Comparison of ENCODE assay signal across 1 cellular context in the genomic region with DNA sequence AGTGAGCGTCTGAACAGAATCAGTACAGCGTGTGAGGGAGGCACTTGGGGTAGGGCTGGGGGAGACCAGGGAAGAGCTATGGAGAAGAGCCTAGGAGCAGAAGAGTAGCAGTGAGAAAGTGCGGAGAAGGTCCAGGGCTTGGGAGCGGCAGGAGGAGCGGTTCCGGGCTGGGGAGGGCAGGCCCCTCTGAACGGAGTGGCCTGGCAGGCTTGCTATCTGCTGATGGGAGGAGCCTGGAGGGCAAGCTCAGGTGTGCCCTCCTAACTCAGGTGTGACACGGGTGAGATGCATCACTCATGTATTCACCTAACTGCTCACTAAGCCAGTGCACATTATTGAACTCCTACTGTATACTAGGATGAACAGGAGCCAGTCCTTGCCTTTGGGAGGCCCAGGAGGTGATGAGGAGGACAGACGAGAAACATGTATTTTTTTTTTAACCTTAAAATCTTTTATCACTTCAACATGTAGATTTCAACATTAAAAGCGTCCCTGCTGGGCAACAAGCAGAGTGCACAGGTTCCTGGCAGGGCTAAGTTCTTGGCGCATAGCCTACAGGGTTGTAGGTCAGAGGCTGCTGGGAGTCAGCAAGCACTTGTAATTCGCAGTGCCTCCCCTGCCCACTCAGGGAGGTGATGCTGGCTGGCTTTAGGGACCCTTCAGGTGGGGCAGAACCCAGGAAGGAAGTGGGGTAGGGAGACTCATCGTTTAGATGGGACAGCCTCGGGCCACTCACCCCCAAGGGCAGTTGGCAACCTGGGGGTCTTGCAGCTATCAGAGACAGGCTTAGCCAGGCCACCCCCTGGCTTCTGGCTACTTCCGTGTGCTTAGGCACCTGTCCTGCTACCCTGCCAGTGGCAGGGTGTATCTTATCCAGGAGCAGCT.
TF ChIP-seq lines count a peak whose summit lies in the region.

No MANE protein-coding gene starts in this region.

TF ChIP-seq in GM12878, 131 proteins besides CTCF, POLR2A, EP300 and RAD21:
- no peak for TF ChIP-seq ZZZ3 (IDR thresholded peaks at IDR 0.05; ENCODE audit: control insufficient read depth, insufficient read length, low read depth)
- TF ChIP-seq MEF2A (IDR thresholded peaks at IDR 0.05; ENCODE audit: insufficient read depth, low read depth, low read length) = no peak
- TF ChIP-seq ZNF384 (IDR thresholded peaks at IDR 0.05; ENCODE audit: borderline replicate concordance, low read depth, low read length) = no peak
- TF ChIP-seq RAD51 (IDR thresholded peaks at IDR 0.05) = no peak
- no peak for TF ChIP-seq ZSCAN29 (IDR thresholded peaks at IDR 0.05)
- no peak for TF ChIP-seq CBFB (IDR thresholded peaks at IDR 0.05; ENCODE audit: low read depth)
- TF ChIP-seq, protein P1, sequence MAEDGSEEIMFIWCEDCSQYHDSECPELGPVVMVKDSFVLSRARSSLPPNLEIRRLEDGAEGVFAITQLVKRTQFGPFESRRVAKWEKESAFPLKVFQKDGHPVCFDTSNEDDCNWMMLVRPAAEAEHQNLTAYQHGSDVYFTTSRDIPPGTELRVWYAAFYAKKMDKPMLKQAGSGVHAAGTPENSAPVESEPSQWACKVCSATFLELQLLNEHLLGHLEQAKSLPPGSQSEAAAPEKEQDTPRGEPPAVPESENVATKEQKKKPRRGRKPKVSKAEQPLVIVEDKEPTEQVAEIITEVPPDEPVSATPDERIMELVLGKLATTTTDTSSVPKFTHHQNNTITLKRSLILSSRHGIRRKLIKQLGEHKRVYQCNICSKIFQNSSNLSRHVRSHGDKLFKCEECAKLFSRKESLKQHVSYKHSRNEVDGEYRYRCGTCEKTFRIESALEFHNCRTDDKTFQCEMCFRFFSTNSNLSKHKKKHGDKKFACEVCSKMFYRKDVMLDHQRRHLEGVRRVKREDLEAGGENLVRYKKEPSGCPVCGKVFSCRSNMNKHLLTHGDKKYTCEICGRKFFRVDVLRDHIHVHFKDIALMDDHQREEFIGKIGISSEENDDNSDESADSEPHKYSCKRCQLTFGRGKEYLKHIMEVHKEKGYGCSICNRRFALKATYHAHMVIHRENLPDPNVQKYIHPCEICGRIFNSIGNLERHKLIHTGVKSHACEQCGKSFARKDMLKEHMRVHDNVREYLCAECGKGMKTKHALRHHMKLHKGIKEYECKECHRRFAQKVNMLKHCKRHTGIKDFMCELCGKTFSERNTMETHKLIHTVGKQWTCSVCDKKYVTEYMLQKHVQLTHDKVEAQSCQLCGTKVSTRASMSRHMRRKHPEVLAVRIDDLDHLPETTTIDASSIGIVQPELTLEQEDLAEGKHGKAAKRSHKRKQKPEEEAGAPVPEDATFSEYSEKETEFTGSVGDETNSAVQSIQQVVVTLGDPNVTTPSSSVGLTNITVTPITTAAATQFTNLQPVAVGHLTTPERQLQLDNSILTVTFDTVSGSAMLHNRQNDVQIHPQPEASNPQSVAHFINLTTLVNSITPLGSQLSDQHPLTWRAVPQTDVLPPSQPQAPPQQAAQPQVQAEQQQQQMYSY (CRISPR knock-in tag; IDR thresholded peaks at IDR 0.05) = no peak
- no peak for TF ChIP-seq E2F8 (IDR thresholded peaks at IDR 0.05; ENCODE audit: low read depth, partially characterized antibody)
- no peak for TF ChIP-seq ELK1 (IDR thresholded peaks at IDR 0.05; ENCODE audit: low read depth, low read length)
- no peak for TF ChIP-seq RBBP5 (conservative IDR thresholded peaks at IDR 0.05)
- no peak for TF ChIP-seq NFIC (IDR thresholded peaks at IDR 0.05; ENCODE audit: low read depth, low read length)
- TF ChIP-seq PML (IDR thresholded peaks at IDR 0.05; ENCODE audit: low read length) = no peak
- TF ChIP-seq CHD1 (IDR thresholded peaks at IDR 0.05; ENCODE audit: low read depth, low read length) = no peak
- no peak for TF ChIP-seq WRNIP1 (IDR thresholded peaks at IDR 0.05; ENCODE audit: borderline replicate concordance, low read depth, low read length)
- TF ChIP-seq JUNB (IDR thresholded peaks at IDR 0.05) = no peak
- TF ChIP-seq, protein P2, sequence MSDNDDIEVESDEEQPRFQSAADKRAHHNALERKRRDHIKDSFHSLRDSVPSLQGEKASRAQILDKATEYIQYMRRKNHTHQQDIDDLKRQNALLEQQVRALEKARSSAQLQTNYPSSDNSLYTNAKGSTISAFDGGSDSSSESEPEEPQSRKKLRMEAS (IDR thresholded peaks at IDR 0.05; ENCODE audit: low read depth, low read length) = no peak
- no peak for TF ChIP-seq FOXK2 (IDR thresholded peaks at IDR 0.05)
- no peak for TF ChIP-seq IKZF1 (conservative IDR thresholded peaks at IDR 0.05)
- no peak for TF ChIP-seq NFYA (IDR thresholded peaks at IDR 0.05; ENCODE audit: borderline replicate concordance, low read depth, low read length)
- TF ChIP-seq TAF1 (IDR thresholded peaks at IDR 0.05; ENCODE audit: borderline replicate concordance, low read depth, low read length) = no peak
